ENCODE assay signal across 11 cellular contexts in the genomic region with DNA sequence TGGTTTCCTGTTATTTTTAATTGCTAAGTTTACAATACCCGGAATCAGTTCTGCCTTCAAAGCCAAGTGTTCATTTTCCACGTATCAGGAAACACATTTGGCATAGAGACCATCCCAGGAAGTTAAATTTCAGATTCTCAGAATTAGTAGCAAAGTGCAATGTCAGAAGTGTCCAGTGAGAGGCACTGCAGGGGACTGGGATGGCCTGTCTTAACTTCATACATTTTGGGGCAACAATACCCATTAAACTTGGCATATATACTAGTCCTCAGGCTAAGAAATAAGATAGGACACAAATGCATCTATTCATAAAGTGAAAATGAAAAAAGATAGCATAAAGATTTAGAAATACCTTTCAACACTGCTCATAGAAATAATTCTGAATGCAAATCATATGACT. TPM values are rescaled to one million over a fixed set of nuclear protein-coding genes. Genes with fewer than 3 reads are reported as not detected.
DNase-seq lines count a peak whose midpoint lies in the region; ATAC-seq and TF ChIP-seq lines count a peak whose summit lies in the region.
"Had no signal": no experiment of that assay in that cellular context is flagged by ENCODE, and none has a peak within 500 bp of the region (broad histone marks: within the 10 kb centered on the region; RNA-seq: fewer than 3 reads in every experiment).

No MANE protein-coding gene starts in this region.

- H3K9me3 Mint-ChIP-seq in activated T-cell treated with anti-CD3 and anti-CD28 coated beads, Interleukin-2, amount 50 U/mL, for 24 hours: peaks cover 2% of the 10 kb centered on the region

- H3K4me3 ChIP-seq in AG09309 (ENCODE audit: control insufficient read depth, low read depth, low read length) (no peak overlapping the region), astrocyte of the spinal cord (ENCODE audit: low read depth, low read length) (no peak overlapping the region), right lobe of liver (no peak overlapping the region)
- H3K4me3 ChIP-seq: SJCRH30 had no signal

- H3K4me1 ChIP-seq in right lobe of liver: peaks cover 0 to 6% (median 2%) of the 10 kb centered on the region in 4 donors
- H3K4me1 ChIP-seq: SJCRH30 had no signal

- H3K27me3 ChIP-seq in right lobe of liver: no peaks in the 10 kb centered on the region

- DNase-seq in AG09309 (ENCODE audit: low read depth): no peak
- no peak for DNase-seq in GM20000 (ENCODE audit: low spot score)
- no peak for DNase-seq in astrocyte of the spinal cord (ENCODE audit: low read depth, low spot score)
- DNase-seq in right lobe of liver: no peak
- no peak for DNase-seq in amygdala (lab: John Stamatoyannopoulos, UW)
- DNase-seq in activated T-cell treated with anti-CD3 and anti-CD28 coated beads, Interleukin-2, amount 50 U/mL, for 24 hours: no peak
- DNase-seq: cortex of kidney, occipital lobe, SJCRH30 had no signal

- no peak for TF ChIP-seq POLR2A in right lobe of liver (IDR thresholded peaks at IDR 0.05)

- TF ChIP-seq CTCF in AG09309 (IDR thresholded peaks at IDR 0.05; ENCODE audit: control insufficient read depth, insufficient read depth, low read depth, low read length, missing control alignments) (peak; percentile 63), GM20000 (IDR thresholded peaks at IDR 0.05; ENCODE audit: extremely low read depth, missing control alignments) (peak; percentile 16), astrocyte of the spinal cord (IDR thresholded peaks at IDR 0.05; ENCODE audit: low read depth, low read length) (peak; percentile 63), right lobe of liver (IDR thresholded peaks at IDR 0.05) (peak; percentile 57 to 64 (median 62))

- H3K9me3 ChIP-seq in right lobe of liver: no peaks in the 10 kb centered on the region
- H3K9me3 ChIP-seq: SJCRH30 had no signal

- peaks cover 27% of the 10 kb centered on the region for H3K27me3 Mint-ChIP-seq in activated T-cell treated with anti-CD3 and anti-CD28 coated beads, Interleukin-2, amount 50 U/mL, for 24 hours

- H3K36me3 ChIP-seq in right lobe of liver: no peaks in the 10 kb centered on the region
- H3K36me3 ChIP-seq: SJCRH30 had no signal

- H3K36me3 Mint-ChIP-seq in activated T-cell treated with anti-CD3 and anti-CD28 coated beads, Interleukin-2, amount 50 U/mL, for 24 hours (ENCODE audit: low read depth): peaks cover 4% of the 10 kb centered on the region

- H3K27ac Mint-ChIP-seq in activated T-cell treated with anti-CD3 and anti-CD28 coated beads, Interleukin-2, amount 50 U/mL, for 24 hours: no peak overlapping the region

- no peak overlapping the region for H3K4me3 Mint-ChIP-seq in activated T-cell treated with anti-CD3 and anti-CD28 coated beads, Interleukin-2, amount 50 U/mL, for 24 hours

- in situ Hi-C loops in astrocyte of the spinal cord (cut with HindIII; ENCODE audit: low sequenced_read_pairs): no loop called here

- ATAC-seq in right lobe of liver (peak in 3 of 4 donors; percentile 29 to 32 (median 32)), HG03342 (IDR thresholded peaks at IDR 0.05; ENCODE audit: unreplicated experiment) (no peak), GM19467 (IDR thresholded peaks at IDR 0.05; ENCODE audit: unreplicated experiment) (no peak)

- intact Hi-C loops in right lobe of liver (cut with DNase I): loop anchor here in 1 of 2 donors (10.0 kb wide), 1 partner anchor 49 kb away; no protein-coding TSS in a partner anchor

- H3K4me1 Mint-ChIP-seq in activated T-cell treated with anti-CD3 and anti-CD28 coated beads, Interleukin-2, amount 50 U/mL, for 24 hours (ENCODE audit: low read depth): peaks cover 30% of the 10 kb centered on the region

- no peak overlapping the region for H3K27ac ChIP-seq in right lobe of liver
- H3K27ac ChIP-seq: SJCRH30 had no signal

- WGBS in right lobe of liver (ENCODE audit: insufficient coverage, low coverage, low lambda C conversion rate, missing lambda C conversion rate): 3% methylated on average over 2 of the region's 2 CpGs

RNA-seq across cellular contexts. Expression of a gene that starts 1.5 kb away (rescaled TPM):
- 1 to 10 TPM; 1.2 to 3.1 (median 2.3) TPM for total RNA-seq in right lobe of liver
- total RNA-seq: SJCRH30 had no signal

RNA-seq across cellular contexts. Expression of a gene that starts 42.8 kb away (rescaled TPM):
- total RNA-seq in right lobe of liver: 10 to 100 TPM; 40.8 to 67.6 (median 52.2) TPM

Comparison
In these comparisons a context has a peak if more than half of its experiments do, and no peak if none do; other contexts are left out.
1. ATAC-seq: peak in right lobe of liver (3 of 4); none in HG03342 (single experiment) and GM19467 (single experiment).
2. Peak in every context shown above with its lines, with median percentiles within 50 percentile points of each other: CTCF ChIP-seq.